ENCODE assay signal across 14 cellular contexts in genomic region chr21:31772674-31773555, GRCh38. TPM values are rescaled to one million over a fixed set of nuclear protein-coding genes. Genes with fewer than 3 reads are reported as not detected.
DNase-seq lines count a peak whose midpoint lies in the region; ATAC-seq, FAIRE-seq and TF ChIP-seq lines count a peak whose summit lies in the region.
"Had no signal": no experiment of that assay in that cellular context is flagged by ENCODE, and none has a peak within 500 bp of the region (broad histone marks: within the 10 kb centered on the region; RNA-seq: fewer than 3 reads in every experiment).

No MANE protein-coding gene starts in this region.

- no peak overlapping the region for H2AFZ ChIP-seq in trophoblast cell (ENCODE audit: insufficient read depth, low read length, poor library complexity)

- H4K8ac ChIP-seq in trophoblast cell (ENCODE audit: low read depth, low read length): no peak overlapping the region

- H3K27ac ChIP-seq in trophoblast cell (ENCODE audit: low read depth, low read length): no peak overlapping the region
- H3K27ac ChIP-seq: esophagus muscularis mucosa, thoracic aorta had no signal

- WGBS in trophoblast cell (ENCODE audit: extremely low coverage, insufficient coverage, insufficient read length): no CpG with 5 or more reads among the region's 5 CpGs

- H3K18ac ChIP-seq in trophoblast cell (ENCODE audit: low read length): no peak overlapping the region

- no peaks in the 10 kb centered on the region for H3K27me3 ChIP-seq in trophoblast cell (ENCODE audit: insufficient read depth, low read length)
- H3K27me3 ChIP-seq: esophagus muscularis mucosa had no signal

- ATAC-seq in GM18861 (IDR thresholded peaks at IDR 0.05; ENCODE audit: unreplicated experiment) (peak; percentile 91), GM21737 (IDR thresholded peaks at IDR 0.05; ENCODE audit: unreplicated experiment) (peak; percentile 89), HG03457 (IDR thresholded peaks at IDR 0.05; ENCODE audit: unreplicated experiment) (peak; percentile 80)

- peak; percentile 74 for DNase-seq in germinal center (ENCODE audit: low spot score)
- DNase-seq in effector CD4-positive, alpha-beta T cell: no peak
- DNase-seq in COLO668 (lab: John Stamatoyannopoulos, UW; ENCODE audit: unreplicated experiment): no peak
- DNase-seq in H54 (ENCODE audit: insufficient read length, low spot score): no peak
- no peak for DNase-seq in trophoblast cell
- DNase-seq: activated naive CD8-positive, alpha-beta T cell treated with anti-CD3 and anti-CD28 coated beads, Interleukin-2, amount 10 ng/mL, durations not matched to agents 7 days and 5 days; mesenchymal stem cell; NCI-H1105 treated with DMSO at 0.1 percent for 48 hours had no signal

- H3K4me3 ChIP-seq in trophoblast cell (ENCODE audit: low read depth, low read length): no peak overlapping the region
- H3K4me3 ChIP-seq: esophagus muscularis mucosa, skin epidermis, thoracic aorta had no signal

- no peak overlapping the region for H3K9ac ChIP-seq in trophoblast cell (ENCODE audit: low read length)

- H3K79me1 ChIP-seq in trophoblast cell (ENCODE audit: low read length): no peaks in the 10 kb centered on the region

- H3K23ac ChIP-seq in trophoblast cell (ENCODE audit: low read length): no peak overlapping the region

- no peak for TF ChIP-seq POLR2A in H54 (IDR thresholded peaks at IDR 0.05; ENCODE audit: low read depth, low read length)

- no peak overlapping the region for H4K12ac ChIP-seq in trophoblast cell (ENCODE audit: low read depth, low read length)

- H4K91ac ChIP-seq in trophoblast cell (ENCODE audit: low read depth, low read length): no peak overlapping the region

- H3K4me1 ChIP-seq in trophoblast cell (ENCODE audit: control insufficient read depth in 1 of 2, insufficient read depth in 2 of 2, low read length in 2 of 2): no peaks in the 10 kb centered on the region
- H3K4me1 ChIP-seq: esophagus muscularis mucosa had no signal

- no peak overlapping the region for H2BK120ac ChIP-seq in trophoblast cell (ENCODE audit: insufficient read depth, low read length, poor library complexity)

- no peak overlapping the region for H2BK5ac ChIP-seq in trophoblast cell (ENCODE audit: low read depth, low read length, poor library complexity)

- H3K9me3 ChIP-seq in trophoblast cell (ENCODE audit: insufficient read depth, low read depth, low read length): no peaks in the 10 kb centered on the region
- H3K9me3 ChIP-seq: esophagus muscularis mucosa, thoracic aorta had no signal

- H2BK12ac ChIP-seq in trophoblast cell (ENCODE audit: low read length): no peak overlapping the region

- H3K4ac ChIP-seq in trophoblast cell (ENCODE audit: low read depth, low read length): no peak overlapping the region

- no peak overlapping the region for H3K4me2 ChIP-seq in trophoblast cell (ENCODE audit: low read length)

- no peaks in the 10 kb centered on the region for H3K79me2 ChIP-seq in trophoblast cell (ENCODE audit: control insufficient read depth, insufficient read depth, low read length, poor library complexity)

- H3K36me3 ChIP-seq in trophoblast cell (ENCODE audit: control insufficient read depth in 1 of 2, insufficient read depth in 2 of 2, low read length in 2 of 2): no peaks in the 10 kb centered on the region
- H3K36me3 ChIP-seq: esophagus muscularis mucosa, thoracic aorta had no signal

- H2AK5ac ChIP-seq in trophoblast cell (ENCODE audit: low read length): no peak overlapping the region

- H3K14ac ChIP-seq in trophoblast cell (ENCODE audit: low read length): no peak overlapping the region

- no peak for FAIRE-seq in H54 (lab: Jason Lieb, UNC)

RNA-seq across cellular contexts. Expression of gene SCAF4, which starts 41.0 kb away (rescaled TPM):
- polyA plus RNA-seq in trophoblast cell (2013): 27.5 and 27.9 TPM in 2 replicates
